8 cellular contexts compared by ENCODE assay signal in genomic region chr2:200810967-200811335, GRCh38. TPM values are rescaled to one million over a fixed set of nuclear protein-coding genes. Genes with fewer than 3 reads are reported as not detected.
A peak's percentile ranks its signal among the peaks of the same experiment; 100 is the strongest.
DNase-seq lines count a peak whose midpoint lies in the region; ATAC-seq, FAIRE-seq and TF ChIP-seq lines count a peak whose summit lies in the region.

No MANE protein-coding gene starts in this region.

- peak overlapping the region; percentile 97 for H3K4me3 Mint-ChIP-seq in dendritic cell treated with granulocyte-macrophage colony-stimulating factor and Interleukin-4, amounts not matched to agents 40 ng/mL and 50 ng/mL, for 4 days
- H3K4me3 Mint-ChIP-seq in natural killer cell = peak overlapping the region; percentile 95

- peak overlapping the region; percentile 99 for H3K27ac Mint-ChIP-seq in dendritic cell treated with granulocyte-macrophage colony-stimulating factor and Interleukin-4, amounts not matched to agents 40 ng/mL and 50 ng/mL, for 4 days
- H3K27ac Mint-ChIP-seq in natural killer cell = peak overlapping the region; percentile 93 to 98

- no peak for FAIRE-seq in frontal cortex (lab: Jason Lieb, UNC)

- intact Hi-C loops in dendritic cell treated with granulocyte-macrophage colony-stimulating factor and Interleukin-4, amounts not matched to agents 40 ng/mL and 50 ng/mL, for 4 days (cut with micrococcal nuclease) = loop anchor here (2.0 to 5.0 kb wide), 5 partner anchors 54 to 854 kb away; partner anchors contain the start of genes CLK1, KCTD18, MAIP1 and NIF3L1
- intact Hi-C loops in natural killer cell (cut with micrococcal nuclease) = loop anchor here (1.0 to 5.0 kb wide), 6 partner anchors 53 to 451 kb away; partner anchors contain the start of genes CASP10, CASP8, CFLAR and CLK1

- ATAC-seq in natural killer cell = peak in 1 of 3 donors; percentile 0
- ATAC-seq in HG02678 (IDR thresholded peaks at IDR 0.05; ENCODE audit: unreplicated experiment) = no peak

- peaks cover 3% of the 10 kb centered on the region for H3K36me3 ChIP-seq in BJ (ENCODE audit: control insufficient read depth, insufficient read depth, low read length)

- no peak for DNase-seq in BJ (ENCODE audit: low read depth)
- DNase-seq in NB4 (ENCODE audit: low read depth) = no peak
- DNase-seq in natural killer cell = no peak
- no peak for DNase-seq in SK-N-DZ (ENCODE audit: low spot score)
- no peak for DNase-seq in frontal cortex (ENCODE audit: low spot score in 2 of 2)
- DNase-seq in amniotic stem cell (lab: John Stamatoyannopoulos, UW) = no peak

- CTCF ChIA-PET in BJ (lab: Yijun Ruan, JAX) = interaction anchor here (0.6 to 1.8 kb wide), 5 partner anchors 34 to 1074 kb away, joined by 3 to 4 read pairs (median 3); no protein-coding TSS in a partner anchor

- H3K27me3 ChIP-seq in BJ (ENCODE audit: control insufficient read depth, insufficient read depth, low read length) = no peaks in the 10 kb centered on the region

- H3K4me1 Mint-ChIP-seq in dendritic cell treated with granulocyte-macrophage colony-stimulating factor and Interleukin-4, amounts not matched to agents 40 ng/mL and 50 ng/mL, for 4 days (ENCODE audit: low read depth) = peaks cover 52% of the 10 kb centered on the region
- peaks cover 47 to 55% of the 10 kb centered on the region in 2 donors for H3K4me1 Mint-ChIP-seq in natural killer cell

- no peaks in the 10 kb centered on the region for H3K9me3 Mint-ChIP-seq in dendritic cell treated with granulocyte-macrophage colony-stimulating factor and Interleukin-4, amounts not matched to agents 40 ng/mL and 50 ng/mL, for 4 days
- H3K9me3 Mint-ChIP-seq in natural killer cell = no peaks in the 10 kb centered on the region

- POLR2A ChIA-PET in BJ (lab: Charles Lee) = interaction anchor here (1.0 kb wide), 1 partner anchor 98 kb away, joined by 4 read pairs; no protein-coding TSS in a partner anchor

- TF ChIP-seq POLR2A in NB4 (IDR thresholded peaks at IDR 0.05; ENCODE audit: extremely low read depth, insufficient read length) = no peak

- no peaks in the 10 kb centered on the region for H3K27me3 Mint-ChIP-seq in dendritic cell treated with granulocyte-macrophage colony-stimulating factor and Interleukin-4, amounts not matched to agents 40 ng/mL and 50 ng/mL, for 4 days
- H3K27me3 Mint-ChIP-seq in natural killer cell (ENCODE audit: low read depth in 2 of 2) = no peaks in the 10 kb centered on the region

- H3K4me3 ChIP-seq in BJ (ENCODE audit: low read depth, low read length) (peak overlapping the region; percentile 40), NB4 (ENCODE audit: low read depth, low read length) (peak overlapping the region; percentile 66)

- no peak for TF ChIP-seq CTCF in BJ (IDR thresholded peaks at IDR 0.05; ENCODE audit: insufficient read depth, low read depth, low read length)
- TF ChIP-seq CTCF in NB4 (IDR thresholded peaks at IDR 0.05; ENCODE audit: low read depth, low read length) = no peak
- TF ChIP-seq CTCF in natural killer cell (IDR thresholded peaks at IDR 0.05) = no peak

- H3K36me3 Mint-ChIP-seq in dendritic cell treated with granulocyte-macrophage colony-stimulating factor and Interleukin-4, amounts not matched to agents 40 ng/mL and 50 ng/mL, for 4 days (ENCODE audit: low read depth) = peaks cover 38% of the 10 kb centered on the region
- peaks cover 16% of the 10 kb centered on the region for H3K36me3 Mint-ChIP-seq in natural killer cell

RNA-seq across cellular contexts. Expression of gene BZW1, which starts 0.8 kb away (rescaled TPM):
- polyA plus RNA-seq in BJ (2011; rRNA removed) = 233 and 364 TPM in 2 replicates
- polyA minus RNA-seq in BJ (2011; rRNA and poly(A)+ RNA removed) = 212 and 258 TPM in 2 replicates
- total RNA-seq in natural killer cell = 100 to 1,000 TPM; 393 to 417 (median 411) TPM
- 152 and 161 TPM in 2 replicates for polyA plus RNA-seq in SK-N-DZ (2014; cell fraction: cytosol; rRNA removed)
- polyA plus RNA-seq in SK-N-DZ (2014; cell fraction: nucleus; rRNA removed) = 66.7 and 106 TPM in 2 replicates
- 437 TPM for total RNA-seq in frontal cortex

RNA-seq across cellular contexts. Expression of gene CLK1, which starts 53.5 kb away (rescaled TPM):
- 35.9 and 66.2 TPM in 2 replicates for polyA plus RNA-seq in BJ (2011; rRNA removed)
- polyA minus RNA-seq in BJ (2011; rRNA and poly(A)+ RNA removed) = 13.3 and 18.5 TPM in 2 replicates
- 1,000 to 10,000 TPM in 2 of 3 donors, 100 to 1,000 TPM in 1; 975 to 1,296 (median 1,070) TPM for total RNA-seq in natural killer cell
- 86.6 and 96.4 TPM in 2 replicates for polyA plus RNA-seq in SK-N-DZ (2014; cell fraction: cytosol; rRNA removed)
- polyA plus RNA-seq in SK-N-DZ (2014; cell fraction: nucleus; rRNA removed) = 351 and 403 TPM in 2 replicates
- total RNA-seq in frontal cortex = 182 TPM
